10 cellular contexts compared by ENCODE assay signal in genomic region chr7:104971290-104972071, GRCh38. TPM values are rescaled to one million over a fixed set of nuclear protein-coding genes. Genes with fewer than 3 reads are reported as not detected.
DNase-seq lines count a peak whose midpoint lies in the region; ATAC-seq lines count a peak whose summit lies in the region.
"Had no signal": no experiment of that assay in that cellular context is flagged by ENCODE, and none has a peak within 500 bp of the region (broad histone marks: within the 10 kb centered on the region; RNA-seq: fewer than 3 reads in every experiment).

No MANE protein-coding gene starts in this region.

- peak overlapping the region in 5 of 6 donors; percentile 11 to 47 (median 38) for H3K27ac Mint-ChIP-seq in naive B cell

- H3K27ac ChIP-seq in epithelial cell of prostate = peak overlapping the region; percentile 89

- H3K27me3 Mint-ChIP-seq in naive B cell = no peaks in the 10 kb centered on the region
- H3K27me3 Mint-ChIP-seq: CD4-positive, alpha-beta memory T cell had no signal

- H3K4me1 Mint-ChIP-seq in naive B cell = peaks cover 13 to 43% (median 42%) of the 10 kb centered on the region in 3 donors

- peaks cover 5 to 6% of the 10 kb centered on the region in 2 donors for H3K36me3 Mint-ChIP-seq in naive B cell
- H3K36me3 Mint-ChIP-seq: CD4-positive, alpha-beta memory T cell had no signal

- no peak for ATAC-seq in naive B cell (ENCODE audit: low read depth in 2 of 2)
- no peak for ATAC-seq in GM19324 (IDR thresholded peaks at IDR 0.05; ENCODE audit: low FRiP score, unreplicated experiment)
- ATAC-seq in HG03354 (IDR thresholded peaks at IDR 0.05; ENCODE audit: poor library complexity, severe bottlenecking, unreplicated experiment) = no peak
- no peak for ATAC-seq in GM21367 (IDR thresholded peaks at IDR 0.05; ENCODE audit: unreplicated experiment)

- no peaks in the 10 kb centered on the region for H3K9me3 Mint-ChIP-seq in naive B cell
- H3K9me3 Mint-ChIP-seq: CD4-positive, alpha-beta memory T cell had no signal

- DNase-seq in AG08395 (ENCODE audit: low spot score) (peak; percentile 37), NCI-H526 (lab: John Stamatoyannopoulos, UW) (peak; percentile 95), epithelial cell of prostate (ENCODE audit: low read depth, low spot score) (peak; percentile 46), naive B cell (no peak), glomerular visceral epithelial cell (ENCODE audit: extremely low spot score) (no peak)
- DNase-seq: CD4-positive, alpha-beta memory T cell; posterior cingulate gyrus had no signal

- no peak overlapping the region for H3K4me3 Mint-ChIP-seq in naive B cell
- H3K4me3 Mint-ChIP-seq: CD4-positive, alpha-beta memory T cell had no signal

RNA-seq across cellular contexts. Expression of gene KMT2E, which starts 42.5 kb away (rescaled TPM):
- 100 to 1,000 TPM; 165 to 343 (median 213) TPM for polyA plus RNA-seq in naive B cell (ENCODE audit: low read depth in 6 of 6)

Comparison
In these comparisons a context has a peak if more than half of its experiments do, and no peak if none do; other contexts are left out.
1. DNase-seq: peak in AG08395 (single experiment), NCI-H526 (2 of 2) and epithelial cell of prostate (single experiment); none in naive B cell (single experiment) and glomerular visceral epithelial cell (single experiment).